Comparison of ENCODE assay signal across 1 cellular context in genomic region chr12:110861729-110862128, GRCh38.
TF ChIP-seq lines count a peak whose summit lies in the region.

No MANE protein-coding gene starts in this region.

TF ChIP-seq in A549, 52 proteins besides CTCF, POLR2A, EP300 and RAD21:
- TF ChIP-seq PBX3 (IDR thresholded peaks at IDR 0.05) (no peak), RFX5 (IDR thresholded peaks at IDR 0.05) (no peak), EHMT2 (IDR thresholded peaks at IDR 0.05; ENCODE audit: low read depth) (no peak)
TF ChIP-seq in A549: peak in this region for 0.
